ENCODE assay signal across 20 cellular contexts in the genomic region with DNA sequence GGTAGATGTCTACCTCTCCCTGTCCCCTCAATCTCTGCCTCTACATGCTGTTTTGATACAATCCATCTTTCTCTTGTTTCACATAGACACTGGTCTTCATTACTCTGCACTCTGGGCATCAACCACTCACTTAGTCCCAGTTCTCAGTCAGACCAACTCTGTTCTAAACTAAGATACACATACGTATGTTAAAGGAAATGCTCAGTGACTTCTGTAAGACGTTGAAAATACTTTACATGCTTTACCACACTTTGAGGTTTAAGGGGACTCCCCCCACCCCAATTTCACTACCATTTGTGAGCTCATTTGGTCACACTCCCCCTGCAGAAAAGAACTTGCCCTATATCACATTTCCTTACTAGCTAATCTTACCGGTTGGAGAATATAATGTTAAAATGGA.
A peak's percentile ranks its signal among the peaks of the same experiment; 100 is the strongest.
DNase-seq lines count a peak whose midpoint lies in the region; ATAC-seq, FAIRE-seq and TF ChIP-seq lines count a peak whose summit lies in the region.
"Had no signal": no experiment of that assay in that cellular context is flagged by ENCODE, and none has a peak within 500 bp of the region (broad histone marks: within the 10 kb centered on the region; RNA-seq: fewer than 3 reads in every experiment).

No MANE protein-coding gene starts in this region.

- DNase-seq in GM06990 (ENCODE audit: extremely low read depth, insufficient read length) (peak; percentile 22), OCI-LY7 (ENCODE audit: low spot score) (no peak), keratinocyte (ENCODE audit: low read depth, low spot score) (no peak), NCI-H345 (lab: John Stamatoyannopoulos, UW) (no peak), DMS79 (lab: John Stamatoyannopoulos, UW) (no peak)
- DNase-seq: 8988T; C1 segment of cervical spinal cord; Caco-2; CD8-positive, alpha-beta T cell; DMS153; EL; GDM1; GOT3; HFFc6 had no signal

- no peak overlapping the region for H3K4me3 ChIP-seq in GM06990 (replicated peaks; ENCODE audit: low read depth, low read length)
- no peak overlapping the region for H3K4me3 ChIP-seq in OCI-LY7 (ENCODE audit: low read depth, low read length, poor library complexity, severe bottlenecking)
- no peak overlapping the region for H3K4me3 ChIP-seq in keratinocyte (ENCODE audit: control insufficient read depth in 2 of 3, extremely low read depth in 1 of 3, insufficient read depth in 2 of 3, low read depth in 1 of 3, low read length in 3 of 3)
- H3K4me3 ChIP-seq: A549, HAP-1 had no signal

- no peaks in the 10 kb centered on the region for H3K79me2 ChIP-seq in OCI-LY7 (ENCODE audit: insufficient read depth, low read depth, low read length)
- no peaks in the 10 kb centered on the region for H3K79me2 ChIP-seq in keratinocyte (ENCODE audit: control insufficient read depth, insufficient read depth, low read length)

- TF ChIP-seq CTCF in GM06990 (IDR thresholded peaks at IDR 0.05; ENCODE audit: insufficient read depth, low read length, poor library complexity, severe bottlenecking) (no peak), OCI-LY7 (conservative IDR thresholded peaks at IDR 0.05; ENCODE audit: low read length) (no peak), keratinocyte (optimal IDR thresholded peaks at IDR 0.05 in 1 of 3, IDR thresholded peaks at IDR 0.05 in 1 of 3, conservative IDR thresholded peaks at IDR 0.05 in 1 of 3; ENCODE audit: extremely low read depth in 1 of 3, insufficient read depth in 2 of 3, low read length in 3 of 3) (no peak)

- no peak for FAIRE-seq in keratinocyte (lab: Jason Lieb, UNC)
- FAIRE-seq: A549, GM12892, H54 had no signal

- BruUV-seq in OCI-LY7 (replicated peaks; lab: Mats Ljungman, UMichigan) = no TSS peak

- peak; percentile 58 for ATAC-seq in GM19463 (IDR thresholded peaks at IDR 0.05; ENCODE audit: unreplicated experiment)
- ATAC-seq in HG02870 (IDR thresholded peaks at IDR 0.05; ENCODE audit: unreplicated experiment) = no peak
- ATAC-seq: A549; CD8-positive, alpha-beta T cell had no signal

- H3K9me3 ChIP-seq in OCI-LY7 (ENCODE audit: low read length) = no peaks in the 10 kb centered on the region
- no peaks in the 10 kb centered on the region for H3K9me3 ChIP-seq in keratinocyte (ENCODE audit: control insufficient read depth, low read depth, low read length)
- H3K9me3 ChIP-seq: A549, Caco-2, HAP-1 had no signal

- no peaks in the 10 kb centered on the region for H3K9me2 ChIP-seq in OCI-LY7 (ENCODE audit: insufficient read depth, low read length)

- intact Hi-C loops in OCI-LY7 (cut with micrococcal nuclease; ENCODE audit: unreplicated experiment) = no loop called here

- H3K27me3 ChIP-seq in GM06990 (replicated peaks; ENCODE audit: control insufficient read depth, insufficient read depth, low read length) (no peaks in the 10 kb centered on the region), keratinocyte (ENCODE audit: control insufficient read depth, extremely low read depth, insufficient read depth, low read length) (no peaks in the 10 kb centered on the region)

- H3K36me3 ChIP-seq in GM06990 (ENCODE audit: control insufficient read depth, insufficient read depth, low read length) (no peaks in the 10 kb centered on the region), OCI-LY7 (ENCODE audit: insufficient read depth, low read length) (no peaks in the 10 kb centered on the region), keratinocyte (ENCODE audit: control insufficient read depth in 2 of 2, extremely low read depth in 1 of 2, insufficient read depth in 2 of 2, low read length in 2 of 2) (no peaks in the 10 kb centered on the region)
- H3K36me3 ChIP-seq: HAP-1 had no signal

- dilution Hi-C loops in keratinocyte (cut with MboI; ENCODE audit: extremely low pct_ligation_motif_present, low sequenced_read_pairs) = no loop called here

- H3K4me2 ChIP-seq in OCI-LY7 (ENCODE audit: low read length) (no peak overlapping the region), keratinocyte (ENCODE audit: control insufficient read depth, extremely low read depth, insufficient read depth, low read depth, low read length) (no peak overlapping the region)
- H3K4me2 ChIP-seq: A549 had no signal

- H3K9me1 ChIP-seq in keratinocyte (ENCODE audit: control insufficient read depth, extremely low read depth, insufficient read depth, low read length) = no peaks in the 10 kb centered on the region

- H2AFZ ChIP-seq in OCI-LY7 (ENCODE audit: low read length) (0 out of 2 replicates have a peak overlapping the region, but pooled peaks have one; percentile 28), keratinocyte (ENCODE audit: control insufficient read depth, low read length) (peak overlapping the region; percentile 21)

- no peak overlapping the region for H3K27ac ChIP-seq in OCI-LY7 (ENCODE audit: low read depth, low read length, poor library complexity, severe bottlenecking)
- H3K27ac ChIP-seq in keratinocyte (ENCODE audit: control insufficient read depth, insufficient read depth, low read length) = no peak overlapping the region
- H3K27ac ChIP-seq: A549 had no signal

- H3K9ac ChIP-seq in keratinocyte (ENCODE audit: control insufficient read depth, extremely low read depth, insufficient read depth, low read length) = no peak overlapping the region

- H3K4me1 ChIP-seq in OCI-LY7 (ENCODE audit: insufficient read depth, low read length, poor library complexity, severe bottlenecking) (no peaks in the 10 kb centered on the region), keratinocyte (ENCODE audit: control insufficient read depth, extremely low read depth, insufficient read depth, low read length) (peaks cover 9% of the 10 kb centered on the region)
- H3K4me1 ChIP-seq: A549, Caco-2, HAP-1 had no signal

- CTCF ChIA-PET in OCI-LY7 (lab: Charles Lee; ENCODE audit: unreplicated experiment) = interaction anchor here (1.1 kb wide), 1 partner anchor 47 kb away, joined by 3 read pairs; no protein-coding TSS in a partner anchor

- H4K20me1 ChIP-seq in OCI-LY7 (ENCODE audit: insufficient read depth, low read length) (no peaks in the 10 kb centered on the region), keratinocyte (ENCODE audit: control insufficient read depth, extremely low read depth, insufficient read depth, low read length) (no peaks in the 10 kb centered on the region)

- POLR2A ChIA-PET in OCI-LY7 (lab: Charles Lee) = interaction anchor here (0.9 to 1.6 kb wide), 3 partner anchors 12 to 32 kb away, joined by 3 to 6 read pairs (median 4); no protein-coding TSS in a partner anchor
